In genomic region chr11:44065851-44066731, GRCh38 we compare ENCODE assay signal across 9 cellular contexts. TPM values are rescaled to one million over a fixed set of nuclear protein-coding genes. Genes with fewer than 3 reads are reported as not detected.
DNase-seq lines count a peak whose midpoint lies in the region; ATAC-seq and TF ChIP-seq lines count a peak whose summit lies in the region.
"Had no signal": no experiment of that assay in that cellular context is flagged by ENCODE, and none has a peak within 500 bp of the region (broad histone marks: within the 10 kb centered on the region; RNA-seq: fewer than 3 reads in every experiment).

Gene ACCS (plus strand): TSS chr11:44066270. CDS start chr11:44067628, 1,358 bp downstream.

- ATAC-seq in GM18861 (IDR thresholded peaks at IDR 0.05; ENCODE audit: unreplicated experiment) (peak; percentile 97), HG03066 (IDR thresholded peaks at IDR 0.05; ENCODE audit: low read depth, unreplicated experiment) (peak; percentile 95)

- TF ChIP-seq CTCF in kidney epithelial cell (IDR thresholded peaks at IDR 0.05; ENCODE audit: insufficient read depth, low read length, poor library complexity, severe bottlenecking), result peak; percentile 90

- DNase-seq in A172 (ENCODE audit: low spot score) (peak; percentile 84), NCI-H2196 (lab: John Stamatoyannopoulos, UW; ENCODE audit: unreplicated experiment) (peak; percentile 93), cerebellum (ENCODE audit: low spot score) (peak; percentile 80), kidney epithelial cell (ENCODE audit: low read depth) (peak; percentile 69)
- peak; percentile 61 to 64 for DNase-seq in activated CD4-positive, alpha-beta T cell treated with anti-CD3 and anti-CD28 coated beads for 24 hours (ENCODE audit: low read depth in 2 of 2)
- DNase-seq in stimulated activated CD4-positive, alpha-beta T cell treated with anti-CD3 and anti-CD28 coated beads, Interleukin-15, amount 100 ng/mL, for 24 hours, result peak; percentile 91
- DNase-seq: DND-41 had no signal

- H3K36me3 ChIP-seq in kidney epithelial cell (ENCODE audit: control insufficient read depth, insufficient read depth, low read length), result no peaks in the 10 kb centered on the region

- no peaks in the 10 kb centered on the region for H3K27me3 ChIP-seq in kidney epithelial cell (ENCODE audit: control insufficient read depth, insufficient read depth, low read length)

- H3K4me3 ChIP-seq in kidney epithelial cell (ENCODE audit: low read depth, low read length), result peak within 1 kb of the TSS; percentile 57

RNA-seq across cellular contexts. Expression of gene ACCS, which starts in this region (rescaled TPM):
- 6.5 and 6.9 TPM in 2 replicates for total RNA-seq in A172 (2014; rRNA removed; shearing (Covaris generic))
- 21.5 TPM for total RNA-seq in cerebellum
- total RNA-seq in kidney epithelial cell, result 14.3 and 17.6 TPM in 2 replicates

Comparison
In these comparisons a context has a peak if more than half of its experiments do, and no peak if none do; other contexts are left out.
1. Peak in every context shown above with its lines: DNase-seq, ATAC-seq and H3K4me3 ChIP-seq.